27 cellular contexts compared by ENCODE assay signal in genomic region chr7:15099074-15099473, GRCh38.
"Had no signal": no experiment of that assay in that cellular context is flagged by ENCODE, and none has a peak within 500 bp of the region (broad histone marks: within the 10 kb centered on the region; RNA-seq: fewer than 3 reads in every experiment).

No MANE protein-coding gene starts in this region.

- H3K27me3 ChIP-seq: neural progenitor cell, ovary, right lobe of liver, sigmoid colon, stomach, thyroid gland, tibial nerve, upper lobe of left lung, vagina had no signal

- H3K4me2 ChIP-seq: neural progenitor cell had no signal

- H3K27ac ChIP-seq: neural progenitor cell, ovary, parathyroid adenoma, psoas muscle, right lobe of liver, sigmoid colon, stomach, thoracic aorta, thyroid gland, tibial nerve, upper lobe of left lung, vagina had no signal

- ATAC-seq: naive thymus-derived CD8-positive, alpha-beta T cell; natural killer cell treated with Interleukin-12 subunit alpha and Interleukin-12 subunit beta and Interleukin-15 and Interleukin-18, amount 100 ng/mL, for 72 hours; psoas muscle; right cardiac atrium; right lobe of liver; stimulated activated effector memory CD8-positive, alpha-beta T cell treated with anti-CD3 and anti-CD28 coated beads, Interleukin-12 subunit alpha, Interleukin-12 subunit beta, amount 100 ng/mL, for 72 hours; stimulated activated naive B cell treated with anti-CD40 and anti-IgM and Interleukin-4, amounts not matched to agents 10 μg/mL and 1 μg/mL and 100 μg/mL, for 72 hours had no signal

- H3K36me3 ChIP-seq: neural progenitor cell, ovary, right lobe of liver, sigmoid colon, stomach, thoracic aorta, thyroid gland, tibial nerve, upper lobe of left lung, vagina had no signal

- H3K9ac ChIP-seq: neural progenitor cell, parathyroid adenoma had no signal

- H3K79me2 ChIP-seq: parathyroid adenoma had no signal

- H3K4me1 ChIP-seq: neural progenitor cell, parathyroid adenoma, psoas muscle, right lobe of liver, sigmoid colon, stomach, thyroid gland, tibial nerve, upper lobe of left lung, vagina had no signal

- H3K9me3 ChIP-seq: ovary, psoas muscle, right lobe of liver, sigmoid colon, stomach, thoracic aorta, thyroid gland, tibial nerve, upper lobe of left lung, vagina had no signal

- DNase-seq: naive thymus-derived CD8-positive, alpha-beta T cell; nephron progenitor cell; occipital lobe; ovary; posterior cingulate gyrus; psoas muscle; right cardiac atrium; right lobe of liver; sigmoid colon; small intestine; stimulated activated CD4-positive, alpha-beta T cell treated with anti-CD3 and anti-CD28 coated beads, Interleukin-15, amount 100 ng/mL, for 24 hours; stimulated activated CD4-positive, alpha-beta T cell treated with anti-CD3 and anti-CD28 coated beads, Interleukin-2, amount 100 ng/mL, for 24 hours; stimulated activated CD4-positive, alpha-beta T cell treated with anti-CD3 and anti-CD28 coated beads, Interleukin-2, amount 100 ng/mL, for 48 hours; stimulated activated CD4-positive, alpha-beta T cell treated with anti-CD3 and anti-CD28 coated beads, Interleukin-4, amount 100 ng/mL, for 24 hours; stimulated activated naive B cell treated with anti-CD40 and anti-IgM and Interleukin-4, amounts not matched to agents 10 μg/mL and 1 μg/mL and 100 μg/mL, for 72 hours; stimulated activated naive CD4-positive, alpha-beta T cell treated with Interleukin-2 at 50 U/mL for 16 hours; stomach; thyroid gland; trophoblast cell; upper lobe of left lung had no signal

- H3K4me3 ChIP-seq: neural progenitor cell, ovary, psoas muscle, right lobe of liver, sigmoid colon, stomach, thoracic aorta, thyroid gland, tibial nerve, upper lobe of left lung, vagina had no signal

- H2AFZ ChIP-seq: neural progenitor cell, parathyroid adenoma had no signal
